Comparison of ENCODE assay signal across 1 cellular context in genomic region chr16:69424053-69424934, GRCh38.
TF ChIP-seq lines count a peak whose summit lies in the region.

Gene CYB5B, plus strand, starts transcription at chr16:69424619. Its CDS starts 65 bp downstream, at chr16:69424684.

TF ChIP-seq in HepG2, 621 proteins besides CTCF, POLR2A, EP300 and RAD21 (continued from another document and continues in another):
- peak; percentile 31; the same call in 1 of the 2 replicates for TF ChIP-seq CSRNP1 (CRISPR knock-in tag; IDR thresholded peaks at IDR 0.05)
- peak; percentile 64 for TF ChIP-seq RFX5 (IDR thresholded peaks at IDR 0.05; ENCODE audit: low read depth, low read length)
- no peak for TF ChIP-seq ZUFSP (CRISPR knock-in tag; IDR thresholded peaks at IDR 0.05; ENCODE audit: borderline replicate concordance)
- TF ChIP-seq ZNF790 (CRISPR knock-in tag; IDR thresholded peaks at IDR 0.05; ENCODE audit: borderline replicate concordance), result no peak
- TF ChIP-seq E2F2 (CRISPR knock-in tag; IDR thresholded peaks at IDR 0.05; ENCODE audit: borderline replicate concordance), result peak; percentile 68; the same call in 1 of the 2 replicates
- TF ChIP-seq GMEB2 (CRISPR knock-in tag; IDR thresholded peaks at IDR 0.05; ENCODE audit: low read depth), result no peak
- TF ChIP-seq ZNF432 (CRISPR knock-in tag; IDR thresholded peaks at IDR 0.05; ENCODE audit: borderline replicate concordance), result no peak
- TF ChIP-seq FOXO1 (CRISPR knock-in tag; IDR thresholded peaks at IDR 0.05), result peak; percentile 59; the same call in 1 of the 2 replicates
- no peak for TF ChIP-seq PLRG1 (conservative IDR thresholded peaks at IDR 0.05)
- no peak for TF ChIP-seq CC2D1A (CRISPR knock-in tag; IDR thresholded peaks at IDR 0.05)
- TF ChIP-seq MLLT10 (CRISPR knock-in tag; IDR thresholded peaks at IDR 0.05), result no peak
- TF ChIP-seq, protein P1, sequence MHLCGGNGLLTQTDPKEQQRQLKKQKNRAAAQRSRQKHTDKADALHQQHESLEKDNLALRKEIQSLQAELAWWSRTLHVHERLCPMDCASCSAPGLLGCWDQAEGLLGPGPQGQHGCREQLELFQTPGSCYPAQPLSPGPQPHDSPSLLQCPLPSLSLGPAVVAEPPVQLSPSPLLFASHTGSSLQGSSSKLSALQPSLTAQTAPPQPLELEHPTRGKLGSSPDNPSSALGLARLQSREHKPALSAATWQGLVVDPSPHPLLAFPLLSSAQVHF (CRISPR knock-in tag; IDR thresholded peaks at IDR 0.05), result no peak
- TF ChIP-seq CBX2 (IDR thresholded peaks at IDR 0.05; ENCODE audit: low read depth, low read length), result no peak
- TF ChIP-seq CBX2 (CRISPR knock-in tag; IDR thresholded peaks at IDR 0.05; ENCODE audit: low read depth), result no peak
- TF ChIP-seq HOXA5 (CRISPR knock-in tag; IDR thresholded peaks at IDR 0.05), result no peak
- no peak for TF ChIP-seq NR3C1 (CRISPR knock-in tag; IDR thresholded peaks at IDR 0.05)
- TF ChIP-seq JDP2 (CRISPR knock-in tag; IDR thresholded peaks at IDR 0.05; ENCODE audit: borderline replicate concordance), result no peak
- TF ChIP-seq ZBTB25 (CRISPR knock-in tag; IDR thresholded peaks at IDR 0.05), result peak; percentile 44; the same call in 1 of the 2 replicates
- TF ChIP-seq HES4 (CRISPR knock-in tag; IDR thresholded peaks at IDR 0.05; ENCODE audit: borderline replicate concordance), result no peak
- peak; percentile 65; the same call in 1 of the 2 replicates for TF ChIP-seq RFX1 (IDR thresholded peaks at IDR 0.05)
- TF ChIP-seq, protein P2, sequence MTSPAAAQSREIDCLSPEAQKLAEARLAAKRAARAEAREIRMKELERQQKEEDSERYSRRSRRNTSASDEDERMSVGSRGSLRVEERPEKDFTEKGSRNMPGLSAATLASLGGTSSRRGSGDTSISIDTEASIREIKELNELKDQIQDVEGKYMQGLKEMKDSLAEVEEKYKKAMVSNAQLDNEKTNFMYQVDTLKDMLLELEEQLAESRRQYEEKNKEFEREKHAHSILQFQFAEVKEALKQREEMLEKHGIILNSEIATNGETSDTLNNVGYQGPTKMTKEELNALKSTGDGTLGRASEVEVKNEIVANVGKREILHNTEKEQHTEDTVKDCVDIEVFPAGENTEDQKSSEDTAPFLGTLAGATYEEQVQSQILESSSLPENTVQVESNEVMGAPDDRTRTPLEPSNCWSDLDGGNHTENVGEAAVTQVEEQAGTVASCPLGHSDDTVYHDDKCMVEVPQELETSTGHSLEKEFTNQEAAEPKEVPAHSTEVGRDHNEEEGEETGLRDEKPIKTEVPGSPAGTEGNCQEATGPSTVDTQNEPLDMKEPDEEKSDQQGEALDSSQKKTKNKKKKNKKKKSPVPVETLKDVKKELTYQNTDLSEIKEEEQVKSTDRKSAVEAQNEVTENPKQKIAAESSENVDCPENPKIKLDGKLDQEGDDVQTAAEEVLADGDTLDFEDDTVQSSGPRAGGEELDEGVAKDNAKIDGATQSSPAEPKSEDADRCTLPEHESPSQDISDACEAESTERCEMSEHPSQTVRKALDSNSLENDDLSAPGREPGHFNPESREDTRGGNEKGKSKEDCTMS (CRISPR knock-in tag; conservative IDR thresholded peaks at IDR 0.05), result no peak
- 0 out of 2 replicates have a peak, but pooled peaks have one; percentile 66 for TF ChIP-seq ZNF782 (CRISPR knock-in tag; IDR thresholded peaks at IDR 0.05; ENCODE audit: borderline replicate concordance)
- TF ChIP-seq ZNF777 (CRISPR knock-in tag; IDR thresholded peaks at IDR 0.05), result no peak
- TF ChIP-seq ATRX (CRISPR knock-in tag; IDR thresholded peaks at IDR 0.05; ENCODE audit: borderline replicate concordance), result no peak
- 0 out of 2 replicates have a peak, but pooled peaks have one; percentile 42 for TF ChIP-seq ZNF276 (CRISPR knock-in tag; IDR thresholded peaks at IDR 0.05; ENCODE audit: low read depth)
- peak; percentile 74 for TF ChIP-seq HINFP (CRISPR knock-in tag; IDR thresholded peaks at IDR 0.05; ENCODE audit: low read depth)
- no peak for TF ChIP-seq FOSL1 (CRISPR knock-in tag; IDR thresholded peaks at IDR 0.05; ENCODE audit: borderline replicate concordance)
- peak; percentile 99 for TF ChIP-seq CHD4 (IDR thresholded peaks at IDR 0.05; ENCODE audit: borderline replicate concordance, low read length)
- no peak for TF ChIP-seq JUNB (CRISPR knock-in tag; IDR thresholded peaks at IDR 0.05; ENCODE audit: borderline replicate concordance)
- TF ChIP-seq ZMYM4 (CRISPR knock-in tag; IDR thresholded peaks at IDR 0.05), result peak; percentile 100
- TF ChIP-seq ZNF318 (CRISPR knock-in tag; IDR thresholded peaks at IDR 0.05), result peak; percentile 81; the same call in 1 of the 2 replicates
- peak; percentile 91 for TF ChIP-seq ZNF225 (CRISPR knock-in tag; IDR thresholded peaks at IDR 0.05)
- 0 out of 2 replicates have a peak, but pooled peaks have one; percentile 22 for TF ChIP-seq ZNF224 (CRISPR knock-in tag; IDR thresholded peaks at IDR 0.05)
- TF ChIP-seq SRSF4 (IDR thresholded peaks at IDR 0.05; ENCODE audit: low read depth, low read length, poor library complexity, severe bottlenecking), result no peak
- no peak for TF ChIP-seq MBNL3 (CRISPR knock-in tag; conservative IDR thresholded peaks at IDR 0.05)
